38 cellular contexts compared by ENCODE assay signal in genomic region chr4:173457893-173458292, GRCh38. TPM values are rescaled to one million over a fixed set of nuclear protein-coding genes. Genes with fewer than 3 reads are reported as not detected.
"Had no signal": no experiment of that assay in that cellular context is flagged by ENCODE, and none has a peak within 500 bp of the region (broad histone marks: within the 10 kb centered on the region; RNA-seq: fewer than 3 reads in every experiment).

No MANE protein-coding gene starts in this region.

- H3K36me3 Mint-ChIP-seq: activated CD8-positive, alpha-beta memory T cell treated with anti-CD3 and anti-CD28 coated beads, Interleukin-2, amount 10 ng/mL, durations not matched to agents 7 days and 5 days; activated naive CD4-positive, alpha-beta T cell treated with anti-CD3 and anti-CD28 coated beads, Interleukin-2, amount 10 ng/mL, durations not matched to agents 7 days and 5 days; activated naive CD4-positive, alpha-beta T cell treated with anti-CD3 and anti-CD28 coated beads, Interleukin-2, amount 50 U/mL, for 24 hours; activated naive CD8-positive, alpha-beta T cell; activated naive CD8-positive, alpha-beta T cell treated with anti-CD3 and anti-CD28 coated beads, Interleukin-2, amount 10 ng/mL, durations not matched to agents 7 days and 5 days had no signal

- H3K27ac Mint-ChIP-seq: activated CD4-positive, alpha-beta memory T cell treated with anti-CD3 and anti-CD28 coated beads, Interleukin-2, amount 10 ng/mL, durations not matched to agents 7 days and 5 days; activated CD4-positive, alpha-beta T cell treated with anti-CD3 and anti-CD28 coated beads for 36 hours; activated CD4-positive, alpha-beta T cell treated with anti-CD3 and anti-CD28 coated beads, Interleukin-2, amount 10 ng/mL, durations not matched to agents 7 days and 5 days; activated CD8-positive, alpha-beta memory T cell treated with anti-CD3 and anti-CD28 coated beads, Interleukin-2, amount 10 ng/mL, durations not matched to agents 7 days and 5 days; activated CD8-positive, alpha-beta T cell treated with anti-CD3 and anti-CD28 coated beads, Interleukin-2, amount 10 ng/mL, durations not matched to agents 7 days and 5 days; activated naive CD4-positive, alpha-beta T cell treated with anti-CD3 and anti-CD28 coated beads, Interleukin-2, amount 10 ng/mL, durations not matched to agents 7 days and 5 days; activated naive CD4-positive, alpha-beta T cell treated with anti-CD3 and anti-CD28 coated beads, Interleukin-2, amount 50 U/mL, for 24 hours; activated naive CD8-positive, alpha-beta T cell; activated naive CD8-positive, alpha-beta T cell treated with anti-CD3 and anti-CD28 coated beads, Interleukin-2, amount 10 ng/mL, durations not matched to agents 7 days and 5 days; activated naive CD8-positive, alpha-beta T cell treated with anti-CD3 and anti-CD28 coated beads, Interleukin-2, amount 50 U/mL, for 24 hours; activated T-cell treated with anti-CD3 and anti-CD28 coated beads, Interleukin-2, amount 50 U/mL, for 24 hours; activated T-helper 2 cell treated with anti-CD3 and anti-CD28 coated beads, Interferon-gamma antibody, Interleukin-2, Interleukin-4, amounts not matched to agents 10 μg/mL and 5 μg/mL and 100 μg/mL, durations not matched to agents 14 hours and 24 hours and 36 hours; brain; T-helper 1 cell treated with Interleukin-12 subunit alpha and Interleukin-12 subunit beta and Interleukin-4 antibody, amounts not matched to agents 30 μg/mL and 1 μg/mL, for 36 hours; T-helper 2 cell treated with Interferon-gamma antibody and Interleukin-4, amounts not matched to agents 5 μg/mL and 100 μg/mL, for 36 hours had no signal

- H3K27me3 ChIP-seq: ascending aorta, cardiac muscle cell had no signal

- H3K27me3 Mint-ChIP-seq: activated CD4-positive, alpha-beta memory T cell treated with anti-CD3 and anti-CD28 coated beads, Interleukin-2, amount 10 ng/mL, durations not matched to agents 7 days and 5 days; activated CD4-positive, alpha-beta T cell treated with anti-CD3 and anti-CD28 coated beads for 36 hours; activated CD8-positive, alpha-beta memory T cell treated with anti-CD3 and anti-CD28 coated beads, Interleukin-2, amount 10 ng/mL, durations not matched to agents 7 days and 5 days; activated naive CD8-positive, alpha-beta T cell; activated naive CD8-positive, alpha-beta T cell treated with anti-CD3 and anti-CD28 coated beads, Interleukin-2, amount 50 U/mL, for 24 hours; activated T-cell treated with anti-CD3 and anti-CD28 coated beads, Interleukin-2, amount 50 U/mL, for 24 hours; brain; central memory CD8-positive, alpha-beta T cell had no signal

- H3K27ac ChIP-seq: ascending aorta, cardiac muscle cell, VCaP had no signal

- H3K4me1 ChIP-seq: ascending aorta had no signal

- H3K4me1 Mint-ChIP-seq: activated CD4-positive, alpha-beta memory T cell treated with anti-CD3 and anti-CD28 coated beads, Interleukin-2, amount 10 ng/mL, durations not matched to agents 7 days and 5 days; activated CD4-positive, alpha-beta T cell treated with anti-CD3 and anti-CD28 coated beads for 36 hours; activated CD4-positive, alpha-beta T cell treated with anti-CD3 and anti-CD28 coated beads, Interleukin-2, amount 10 ng/mL, durations not matched to agents 7 days and 5 days; activated CD8-positive, alpha-beta memory T cell treated with anti-CD3 and anti-CD28 coated beads, Interleukin-2, amount 10 ng/mL, durations not matched to agents 7 days and 5 days; activated naive CD4-positive, alpha-beta T cell treated with anti-CD3 and anti-CD28 coated beads, Interleukin-2, amount 10 ng/mL, durations not matched to agents 7 days and 5 days; activated naive CD4-positive, alpha-beta T cell treated with anti-CD3 and anti-CD28 coated beads, Interleukin-2, amount 50 U/mL, for 24 hours; activated naive CD8-positive, alpha-beta T cell treated with anti-CD3 and anti-CD28 coated beads, Interleukin-2, amount 10 ng/mL, durations not matched to agents 7 days and 5 days; activated naive CD8-positive, alpha-beta T cell treated with anti-CD3 and anti-CD28 coated beads, Interleukin-2, amount 50 U/mL, for 24 hours; brain; central memory CD8-positive, alpha-beta T cell had no signal

- H3K4me3 Mint-ChIP-seq: activated CD4-positive, alpha-beta memory T cell treated with anti-CD3 and anti-CD28 coated beads, Interleukin-2, amount 10 ng/mL, durations not matched to agents 7 days and 5 days; activated CD4-positive, alpha-beta T cell treated with anti-CD3 and anti-CD28 coated beads for 36 hours; activated CD4-positive, alpha-beta T cell treated with anti-CD3 and anti-CD28 coated beads, Interleukin-2, amount 10 ng/mL, durations not matched to agents 7 days and 5 days; activated CD8-positive, alpha-beta memory T cell treated with anti-CD3 and anti-CD28 coated beads, Interleukin-2, amount 10 ng/mL, durations not matched to agents 7 days and 5 days; activated CD8-positive, alpha-beta T cell treated with anti-CD3 and anti-CD28 coated beads, Interleukin-2, amount 10 ng/mL, durations not matched to agents 7 days and 5 days; activated naive CD4-positive, alpha-beta T cell treated with anti-CD3 and anti-CD28 coated beads, Interleukin-2, amount 10 ng/mL, durations not matched to agents 7 days and 5 days; activated naive CD4-positive, alpha-beta T cell treated with anti-CD3 and anti-CD28 coated beads, Interleukin-2, amount 50 U/mL, for 24 hours; activated naive CD8-positive, alpha-beta T cell; activated naive CD8-positive, alpha-beta T cell treated with anti-CD3 and anti-CD28 coated beads, Interleukin-2, amount 10 ng/mL, durations not matched to agents 7 days and 5 days; activated naive CD8-positive, alpha-beta T cell treated with anti-CD3 and anti-CD28 coated beads, Interleukin-2, amount 50 U/mL, for 24 hours; activated T-cell treated with anti-CD3 and anti-CD28 coated beads, Interleukin-2, amount 50 U/mL, for 24 hours; brain; central memory CD8-positive, alpha-beta T cell; T-helper 1 cell treated with Interleukin-12 subunit alpha and Interleukin-12 subunit beta and Interleukin-4 antibody, amounts not matched to agents 30 μg/mL and 1 μg/mL, for 36 hours; T-helper 2 cell treated with Interferon-gamma antibody and Interleukin-4, amounts not matched to agents 5 μg/mL and 100 μg/mL, for 36 hours had no signal

- ATAC-seq: activated CD4-positive, alpha-beta T cell treated with anti-CD3 and anti-CD28 coated beads for 36 hours; activated CD4-positive, CD25-positive, alpha-beta regulatory T cell treated with anti-CD3 and anti-CD28 coated beads, Interleukin-2, amount 50 U/mL, for 24 hours; activated CD8-positive, alpha-beta memory T cell treated with anti-CD3 and anti-CD28 coated beads, Interleukin-2, amount 10 ng/mL, durations not matched to agents 7 days and 5 days; activated CD8-positive, alpha-beta T cell treated with anti-CD3 and anti-CD28 coated beads, Interleukin-2, amount 10 ng/mL, durations not matched to agents 7 days and 5 days; activated naive CD8-positive, alpha-beta T cell treated with anti-CD3 and anti-CD28 coated beads, Interleukin-2, amount 50 U/mL, for 24 hours had no signal

- DNase-seq: activated CD4-positive, alpha-beta memory T cell treated with anti-CD3 and anti-CD28 coated beads, Interleukin-2, amount 10 ng/mL, durations not matched to agents 7 days and 5 days; activated CD4-positive, alpha-beta T cell treated with anti-CD3 and anti-CD28 coated beads for 1 hour; activated CD4-positive, alpha-beta T cell treated with anti-CD3 and anti-CD28 coated beads for 36 hours; activated CD4-positive, alpha-beta T cell treated with anti-CD3 and anti-CD28 coated beads for 48 hours; activated CD4-positive, alpha-beta T cell treated with anti-CD3 and anti-CD28 coated beads, Interleukin-2, amount 10 ng/mL, durations not matched to agents 7 days and 5 days; activated CD4-positive, alpha-beta T cell treated with anti-CD3 and anti-CD28 coated beads, Interleukin-2, amount 50 U/mL, for 48 hours; activated CD4-positive, CD25-positive, alpha-beta regulatory T cell; activated CD8-positive, alpha-beta memory T cell treated with anti-CD3 and anti-CD28 coated beads for 24 hours; activated CD8-positive, alpha-beta memory T cell treated with anti-CD3 and anti-CD28 coated beads, Interleukin-2, amount 10 ng/mL, durations not matched to agents 7 days and 5 days; activated CD8-positive, alpha-beta memory T cell treated with anti-CD3 and anti-CD28 coated beads, Interleukin-2, amount 50 U/mL, for 48 hours; activated CD8-positive, alpha-beta T cell treated with anti-CD3 and anti-CD28 coated beads, Interleukin-2, amount 10 ng/mL, durations not matched to agents 7 days and 5 days; activated effector memory CD4-positive, alpha-beta T cell treated with Interleukin-2 at 50 U/mL for 16 hours; activated gamma-delta T cell; activated naive CD4-positive, alpha-beta T cell treated with anti-CD3 and anti-CD28 coated beads, Interleukin-2, amount 10 ng/mL, durations not matched to agents 7 days and 5 days; activated naive CD4-positive, alpha-beta T cell treated with Interleukin-2 at 50 U/mL for 16 hours; activated naive CD8-positive, alpha-beta T cell treated with anti-CD3 and anti-CD28 coated beads, Interleukin-2, amount 10 ng/mL, durations not matched to agents 7 days and 5 days; activated naive CD8-positive, alpha-beta T cell treated with anti-CD3 and anti-CD28 coated beads, Interleukin-2, amount 50 U/mL, for 24 hours; activated T-cell treated with anti-CD3 and anti-CD28 coated beads, Interleukin-2, amount 50 U/mL, for 24 hours; activated T-cell treated with anti-CD3 and anti-CD28 coated beads, Interleukin-2, amount 50 U/mL, for 48 hours; amygdala; anterior cingulate cortex; caudate nucleus; cerebellar nuclear complex; T-helper 1 cell; T-helper 2 cell; T-helper 9 cell had no signal

- H3K36me3 ChIP-seq: ascending aorta, cardiac muscle cell had no signal

- H3K9me3 Mint-ChIP-seq: activated CD4-positive, alpha-beta memory T cell treated with anti-CD3 and anti-CD28 coated beads, Interleukin-2, amount 10 ng/mL, durations not matched to agents 7 days and 5 days; activated CD4-positive, alpha-beta T cell treated with anti-CD3 and anti-CD28 coated beads, Interleukin-2, amount 10 ng/mL, durations not matched to agents 7 days and 5 days; activated naive CD4-positive, alpha-beta T cell treated with anti-CD3 and anti-CD28 coated beads, Interleukin-2, amount 10 ng/mL, durations not matched to agents 7 days and 5 days; activated naive CD4-positive, alpha-beta T cell treated with anti-CD3 and anti-CD28 coated beads, Interleukin-2, amount 50 U/mL, for 24 hours; activated naive CD8-positive, alpha-beta T cell treated with anti-CD3 and anti-CD28 coated beads, Interleukin-2, amount 50 U/mL, for 24 hours; activated T-cell treated with anti-CD3 and anti-CD28 coated beads, Interleukin-2, amount 50 U/mL, for 24 hours; activated T-helper 2 cell treated with anti-CD3 and anti-CD28 coated beads, Interferon-gamma antibody, Interleukin-2, Interleukin-4, amounts not matched to agents 10 μg/mL and 5 μg/mL and 100 μg/mL, durations not matched to agents 14 hours and 24 hours and 36 hours; central memory CD8-positive, alpha-beta T cell; T-helper 1 cell treated with Interleukin-12 subunit alpha and Interleukin-12 subunit beta and Interleukin-4 antibody, amounts not matched to agents 30 μg/mL and 1 μg/mL, for 36 hours; T-helper 2 cell treated with Interferon-gamma antibody and Interleukin-4, amounts not matched to agents 5 μg/mL and 100 μg/mL, for 36 hours had no signal

- H3K4me3 ChIP-seq: ascending aorta, cardiac muscle cell had no signal

RNA-seq across cellular contexts. Expression of gene SCRG1, which starts 59.0 kb away (rescaled TPM):
- total RNA-seq: activated CD4-positive, alpha-beta memory T cell treated with anti-CD3 and anti-CD28 coated beads, Interleukin-2, amount 10 ng/mL, durations not matched to agents 7 days and 5 days; activated CD4-positive, alpha-beta T cell treated with anti-CD3 and anti-CD28 coated beads for 36 hours; activated CD4-positive, alpha-beta T cell treated with anti-CD3 and anti-CD28 coated beads, Interleukin-2, amount 10 ng/mL, durations not matched to agents 7 days and 5 days; activated CD8-positive, alpha-beta memory T cell treated with anti-CD3 and anti-CD28 coated beads, Interleukin-2, amount 10 ng/mL, durations not matched to agents 7 days and 5 days; activated CD8-positive, alpha-beta T cell treated with anti-CD3 and anti-CD28 coated beads, Interleukin-2, amount 10 ng/mL, durations not matched to agents 7 days and 5 days; activated naive CD8-positive, alpha-beta T cell treated with anti-CD3 and anti-CD28 coated beads, Interleukin-2, amount 10 ng/mL, durations not matched to agents 7 days and 5 days; activated T-helper 2 cell treated with anti-CD3 and anti-CD28 coated beads, Interferon-gamma antibody, Interleukin-2, Interleukin-4, amounts not matched to agents 10 μg/mL and 5 μg/mL and 100 μg/mL, durations not matched to agents 14 hours and 24 hours and 36 hours; bronchial epithelial cell had no signal
